ENCODE assay signal across 1 cellular context in the genomic region with DNA sequence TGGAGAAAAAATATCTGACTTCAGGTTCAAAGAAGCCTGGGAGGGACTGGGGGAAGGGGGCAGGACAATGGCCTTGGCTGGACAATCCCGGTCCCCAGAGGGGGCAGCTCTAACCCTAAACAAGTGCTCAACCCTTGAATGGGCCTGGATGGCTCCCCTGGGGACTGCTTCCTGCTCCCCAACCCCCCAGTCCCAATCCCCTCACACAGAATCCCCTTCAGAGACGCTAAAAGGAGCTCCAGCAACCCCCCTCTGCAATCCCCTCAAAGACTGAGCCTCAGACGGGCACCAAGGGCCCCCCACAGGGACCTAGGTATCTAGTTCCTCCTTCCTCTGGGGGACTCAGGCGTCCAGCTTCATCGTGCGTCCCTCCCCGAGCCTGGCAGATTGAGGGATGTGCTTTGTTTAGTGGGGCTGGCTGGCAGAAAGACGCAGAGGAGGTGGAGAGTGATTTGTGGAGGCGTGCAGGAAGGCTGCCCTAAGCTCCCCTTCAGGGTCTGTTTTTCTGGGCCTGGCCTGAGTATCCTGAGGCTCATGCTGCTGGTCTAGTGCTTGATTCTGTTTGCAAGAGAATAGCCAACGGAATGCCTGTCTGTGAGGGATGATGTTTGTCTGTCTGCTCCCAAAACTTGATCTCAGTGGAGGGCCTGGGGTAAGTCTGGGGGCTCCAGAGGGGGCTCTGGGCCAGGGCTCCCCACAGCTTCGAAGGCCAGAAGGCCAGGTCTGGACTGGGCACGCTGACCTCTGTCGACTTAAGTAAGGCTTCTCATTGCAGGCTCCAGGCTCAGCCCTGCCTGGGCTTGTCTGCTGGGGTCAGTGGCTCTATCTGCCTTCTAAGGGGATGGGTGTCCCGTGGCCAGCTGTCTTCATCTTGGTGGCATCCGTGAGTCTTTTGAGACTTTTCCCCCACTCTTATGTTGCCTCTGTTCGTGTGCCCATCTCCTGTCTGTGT.
TF ChIP-seq lines count a peak whose summit lies in the region.

No MANE protein-coding gene starts in this region.

TF ChIP-seq in GM23338, 12 proteins besides CTCF, POLR2A, EP300 and RAD21:
- peak; percentile 100 for TF ChIP-seq NANOG (IDR thresholded peaks at IDR 0.05; ENCODE audit: borderline replicate concordance)
- TF ChIP-seq JUNB (IDR thresholded peaks at IDR 0.05; ENCODE audit: unreplicated experiment) = no peak
- no peak for TF ChIP-seq ZNF114 (CRISPR knock-in tag; IDR thresholded peaks at IDR 0.05)
- TF ChIP-seq, protein P1, sequence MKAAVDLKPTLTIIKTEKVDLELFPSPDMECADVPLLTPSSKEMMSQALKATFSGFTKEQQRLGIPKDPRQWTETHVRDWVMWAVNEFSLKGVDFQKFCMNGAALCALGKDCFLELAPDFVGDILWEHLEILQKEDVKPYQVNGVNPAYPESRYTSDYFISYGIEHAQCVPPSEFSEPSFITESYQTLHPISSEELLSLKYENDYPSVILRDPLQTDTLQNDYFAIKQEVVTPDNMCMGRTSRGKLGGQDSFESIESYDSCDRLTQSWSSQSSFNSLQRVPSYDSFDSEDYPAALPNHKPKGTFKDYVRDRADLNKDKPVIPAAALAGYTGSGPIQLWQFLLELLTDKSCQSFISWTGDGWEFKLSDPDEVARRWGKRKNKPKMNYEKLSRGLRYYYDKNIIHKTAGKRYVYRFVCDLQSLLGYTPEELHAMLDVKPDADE (IDR thresholded peaks at IDR 0.05) = peak; percentile 93
- TF ChIP-seq, protein P2, sequence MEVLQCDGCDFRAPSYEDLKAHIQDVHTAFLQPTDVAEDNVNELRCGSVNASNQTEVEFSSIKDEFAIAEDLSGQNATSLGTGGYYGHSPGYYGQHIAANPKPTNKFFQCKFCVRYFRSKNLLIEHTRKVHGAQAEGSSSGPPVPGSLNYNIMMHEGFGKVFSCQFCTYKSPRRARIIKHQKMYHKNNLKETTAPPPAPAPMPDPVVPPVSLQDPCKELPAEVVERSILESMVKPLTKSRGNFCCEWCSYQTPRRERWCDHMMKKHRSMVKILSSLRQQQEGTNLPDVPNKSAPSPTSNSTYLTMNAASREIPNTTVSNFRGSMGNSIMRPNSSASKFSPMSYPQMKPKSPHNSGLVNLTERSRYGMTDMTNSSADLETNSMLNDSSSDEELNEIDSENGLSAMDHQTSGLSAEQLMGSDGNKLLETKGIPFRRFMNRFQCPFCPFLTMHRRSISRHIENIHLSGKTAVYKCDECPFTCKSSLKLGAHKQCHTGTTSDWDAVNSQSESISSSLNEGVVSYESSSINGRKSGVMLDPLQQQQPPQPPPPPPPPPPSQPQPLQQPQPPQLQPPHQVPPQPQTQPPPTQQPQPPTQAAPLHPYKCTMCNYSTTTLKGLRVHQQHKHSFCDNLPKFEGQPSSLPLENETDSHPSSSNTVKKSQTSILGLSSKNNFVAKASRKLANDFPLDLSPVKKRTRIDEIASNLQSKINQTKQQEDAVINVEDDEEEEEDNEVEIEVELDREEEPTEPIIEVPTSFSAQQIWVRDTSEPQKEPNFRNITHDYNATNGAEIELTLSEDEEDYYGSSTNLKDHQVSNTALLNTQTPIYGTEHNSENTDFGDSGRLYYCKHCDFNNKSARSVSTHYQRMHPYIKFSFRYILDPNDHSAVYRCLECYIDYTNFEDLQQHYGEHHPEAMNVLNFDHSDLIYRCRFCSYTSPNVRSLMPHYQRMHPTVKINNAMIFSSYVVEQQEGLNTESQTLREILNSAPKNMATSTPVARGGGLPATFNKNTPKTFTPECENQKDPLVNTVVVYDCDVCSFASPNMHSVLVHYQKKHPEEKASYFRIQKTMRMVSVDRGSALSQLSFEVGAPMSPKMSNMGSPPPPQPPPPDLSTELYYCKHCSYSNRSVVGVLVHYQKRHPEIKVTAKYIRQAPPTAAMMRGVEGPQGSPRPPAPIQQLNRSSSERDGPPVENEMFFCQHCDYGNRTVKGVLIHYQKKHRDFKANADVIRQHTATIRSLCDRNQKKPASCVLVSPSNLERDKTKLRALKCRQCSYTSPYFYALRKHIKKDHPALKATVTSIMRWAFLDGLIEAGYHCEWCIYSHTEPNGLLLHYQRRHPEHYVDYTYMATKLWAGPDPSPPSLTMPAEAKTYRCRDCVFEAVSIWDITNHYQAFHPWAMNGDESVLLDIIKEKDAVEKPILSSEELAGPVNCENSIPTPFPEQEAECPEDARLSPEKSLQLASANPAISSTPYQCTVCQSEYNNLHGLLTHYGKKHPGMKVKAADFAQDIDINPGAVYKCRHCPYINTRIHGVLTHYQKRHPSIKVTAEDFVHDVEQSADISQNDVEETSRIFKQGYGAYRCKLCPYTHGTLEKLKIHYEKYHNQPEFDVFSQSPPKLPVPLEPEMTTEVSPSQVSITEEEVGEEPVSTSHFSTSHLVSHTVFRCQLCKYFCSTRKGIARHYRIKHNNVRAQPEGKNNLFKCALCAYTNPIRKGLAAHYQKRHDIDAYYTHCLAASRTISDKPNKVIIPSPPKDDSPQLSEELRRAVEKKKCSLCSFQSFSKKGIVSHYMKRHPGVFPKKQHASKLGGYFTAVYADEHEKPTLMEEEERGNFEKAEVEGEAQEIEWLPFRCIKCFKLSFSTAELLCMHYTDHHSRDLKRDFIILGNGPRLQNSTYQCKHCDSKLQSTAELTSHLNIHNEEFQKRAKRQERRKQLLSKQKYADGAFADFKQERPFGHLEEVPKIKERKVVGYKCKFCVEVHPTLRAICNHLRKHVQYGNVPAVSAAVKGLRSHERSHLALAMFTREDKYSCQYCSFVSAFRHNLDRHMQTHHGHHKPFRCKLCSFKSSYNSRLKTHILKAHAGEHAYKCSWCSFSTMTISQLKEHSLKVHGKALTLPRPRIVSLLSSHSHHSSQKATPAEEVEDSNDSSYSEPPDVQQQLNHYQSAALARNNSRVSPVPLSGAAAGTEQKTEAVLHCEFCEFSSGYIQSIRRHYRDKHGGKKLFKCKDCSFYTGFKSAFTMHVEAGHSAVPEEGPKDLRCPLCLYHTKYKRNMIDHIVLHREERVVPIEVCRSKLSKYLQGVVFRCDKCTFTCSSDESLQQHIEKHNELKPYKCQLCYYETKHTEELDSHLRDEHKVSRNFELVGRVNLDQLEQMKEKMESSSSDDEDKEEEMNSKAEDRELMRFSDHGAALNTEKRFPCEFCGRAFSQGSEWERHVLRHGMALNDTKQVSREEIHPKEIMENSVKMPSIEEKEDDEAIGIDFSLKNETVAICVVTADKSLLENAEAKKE (CRISPR knock-in tag; IDR thresholded peaks at IDR 0.05) = peak; percentile 41; the same call in 1 of the 2 replicates
- TF ChIP-seq POLR2AphosphoS5 (IDR thresholded peaks at IDR 0.05; ENCODE audit: low read depth) = peak; percentile 41; the same call in 1 of the 2 replicates
- TF ChIP-seq CREB1 (CRISPR knock-in tag; IDR thresholded peaks at IDR 0.05; ENCODE audit: low read depth) = peak; percentile 60
